In the genomic region with DNA sequence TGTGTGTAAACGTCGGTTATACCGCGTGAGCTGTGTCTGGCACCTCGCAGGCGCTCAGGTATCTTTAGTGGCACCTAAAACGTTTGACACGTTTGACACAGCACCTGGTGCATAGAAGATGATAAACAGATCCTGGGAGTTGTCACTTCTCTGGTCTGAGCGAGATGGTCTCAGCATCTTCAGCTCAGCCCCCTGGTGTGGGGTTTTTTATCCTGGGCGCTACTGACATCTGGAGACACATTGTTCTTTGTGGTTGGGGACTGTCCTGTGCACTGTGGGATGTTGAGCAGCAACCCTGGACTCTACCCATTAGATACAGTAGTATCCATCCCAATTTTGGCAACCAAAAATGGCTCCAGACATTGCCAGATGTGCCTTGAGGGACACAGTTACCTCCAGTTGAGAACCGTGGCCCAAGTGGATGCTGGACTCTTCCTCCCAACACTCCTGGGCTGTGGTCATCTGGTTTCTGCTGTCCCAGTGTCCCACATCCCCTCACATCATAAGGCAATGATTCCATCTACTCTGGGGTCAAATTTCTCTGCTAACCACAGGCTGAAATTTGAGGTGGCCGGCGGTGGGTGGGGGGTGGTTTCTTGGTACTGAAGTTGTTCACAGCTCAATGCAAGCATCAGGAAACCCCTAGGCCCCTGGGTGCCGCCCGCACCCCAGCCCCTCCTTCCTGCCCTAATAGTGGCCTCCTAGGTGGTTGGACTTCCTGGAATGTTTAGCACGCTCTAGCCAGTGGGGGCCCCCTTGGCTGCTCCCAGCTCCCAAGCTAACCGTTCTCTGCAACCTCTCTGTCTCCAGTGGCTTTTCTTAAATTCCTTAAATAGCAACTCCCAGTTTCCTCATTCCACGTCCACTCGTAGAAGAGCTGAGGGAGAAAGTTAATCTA, we compare ENCODE assay signal across 9 cellular contexts.
DNase-seq lines count a peak whose midpoint lies in the region; ATAC-seq and TF ChIP-seq lines count a peak whose summit lies in the region.
"Had no signal": no experiment of that assay in that cellular context is flagged by ENCODE, and none has a peak within 500 bp of the region (broad histone marks: within the 10 kb centered on the region; RNA-seq: fewer than 3 reads in every experiment).

No MANE protein-coding gene starts in this region.

- H3K27ac ChIP-seq in esophagus squamous epithelium, result peak overlapping the region; percentile 34 to 65 (median 51)
- H3K27ac ChIP-seq: KMS-11 had no signal

- TF ChIP-seq CTCF in NB4 (IDR thresholded peaks at IDR 0.05; ENCODE audit: low read depth, low read length), result no peak
- TF ChIP-seq CTCF in esophagus squamous epithelium (IDR thresholded peaks at IDR 0.05), result no peak
- no peak for TF ChIP-seq CTCF in omental fat pad (IDR thresholded peaks at IDR 0.05)
- no peak for TF ChIP-seq CTCF in lower leg skin (IDR thresholded peaks at IDR 0.05)

- TF ChIP-seq POLR2A in NB4 (IDR thresholded peaks at IDR 0.05; ENCODE audit: extremely low read depth, insufficient read length) (no peak), esophagus squamous epithelium (IDR thresholded peaks at IDR 0.05) (no peak), lower leg skin (IDR thresholded peaks at IDR 0.05) (no peak)

- peaks cover 3 to 6% (median 4%) of the 10 kb centered on the region in 3 donors for H3K4me1 Mint-ChIP-seq in T-cell

- intact Hi-C loops in esophagus squamous epithelium (cut with DNase I) (no loop called here), lower leg skin (cut with DNase I; ENCODE audit: low total_unique reads) (no loop called here)

- ATAC-seq in omental fat pad (ENCODE audit: low FRiP score) (peak; percentile 47), T-cell (replicated peaks in 1 of 4) (no peak), GM21528 (IDR thresholded peaks at IDR 0.05; ENCODE audit: low FRiP score, unreplicated experiment) (no peak)

- H3K9me3 Mint-ChIP-seq in T-cell, result no peaks in the 10 kb centered on the region

- peak overlapping the region in 1 of 2 donors; percentile 76 for H3K27ac Mint-ChIP-seq in T-cell

- H3K4me1 ChIP-seq in esophagus squamous epithelium, result peaks cover 0 to 38% (median 16%) of the 10 kb centered on the region in 3 donors

- POLR2A ChIA-PET in T-cell (lab: Charles Lee), result no interaction called here

- H3K27me3 Mint-ChIP-seq in T-cell, result no peaks in the 10 kb centered on the region

- H3K4me3 ChIP-seq in NB4 (ENCODE audit: low read depth, low read length) (peak overlapping the region; percentile 21), esophagus squamous epithelium (no peak overlapping the region), lower leg skin (ENCODE audit: low read depth, poor library complexity, severe bottlenecking) (no peak overlapping the region)

- no peak overlapping the region for H3K4me3 Mint-ChIP-seq in T-cell

- WGBS in esophagus squamous epithelium, 2 donors, result 64 to 75% methylated on average over 15 to 17 of the region's 19 CpGs
- WGBS in lower leg skin, 2 donors, result 71 to 78% methylated on average over 17 to 19 of the region's 19 CpGs

- DNase-seq in EH (ENCODE audit: low read depth) (peak; percentile 98), NB4 (ENCODE audit: low read depth) (peak; percentile 96), esophagus squamous epithelium (lab: John Stamatoyannopoulos, UW) (no peak), omental fat pad (ENCODE audit: low spot score) (no peak), T-cell (no peak), lower leg skin (ENCODE audit: low spot score in 2 of 2) (no peak), NCI-H1092 (lab: John Stamatoyannopoulos, UW) (no peak)

- CTCF ChIA-PET in T-cell (lab: Charles Lee), result interaction anchor here in 1 of 2 donors (0.5 kb wide), 1 partner anchor 1910 kb away, joined by 4 read pairs; no protein-coding TSS in a partner anchor

- H3K27me3 ChIP-seq in esophagus squamous epithelium, result no peaks in the 10 kb centered on the region

- H3K9me3 ChIP-seq in esophagus squamous epithelium, result no peaks in the 10 kb centered on the region

- H3K36me3 Mint-ChIP-seq in T-cell, result peaks cover 51% of the 10 kb centered on the region

- peaks cover 8 to 94% (median 16%) of the 10 kb centered on the region in 3 donors for H3K36me3 ChIP-seq in esophagus squamous epithelium

Comparison
In these comparisons a context has a peak if more than half of its experiments do, and no peak if none do; other contexts are left out.
1. DNase-seq: peak in EH (single experiment) and NB4 (single experiment); none in esophagus squamous epithelium (single experiment), omental fat pad (single experiment), T-cell (0 of 34), lower leg skin (0 of 2) and NCI-H1092 (single experiment).